Comparison of ENCODE assay signal across 17 cellular contexts in genomic region chr1:180243517-180244221, GRCh38. TPM values are rescaled to one million over a fixed set of nuclear protein-coding genes. Genes with fewer than 3 reads are reported as not detected.
"Had no signal": no experiment of that assay in that cellular context is flagged by ENCODE, and none has a peak within 500 bp of the region (broad histone marks: within the 10 kb centered on the region; RNA-seq: fewer than 3 reads in every experiment).

No MANE protein-coding gene starts in this region.

- DNase-seq: activated CD4-positive, alpha-beta T cell treated with anti-CD3 and anti-CD28 coated beads, Interleukin-2, amount 50 U/mL, for 4 hours; activated gamma-delta T cell treated with Interleukin-2 at 50 U/mL for 16 hours; activated naive CD8-positive, alpha-beta T cell treated with anti-CD3 and anti-CD28 coated beads, Interleukin-2, amount 10 ng/mL, durations not matched to agents 7 days and 5 days; activated T-cell treated with anti-CD3 and anti-CD28 coated beads, Interleukin-2, amount 50 U/mL, for 1 hour; anterior cingulate cortex; cerebellar nuclear complex; endodermal cell; hypothalamus; naive B cell had no signal

- ATAC-seq: activated CD4-positive, CD25-positive, alpha-beta regulatory T cell treated with anti-CD3 and anti-CD28 coated beads, Interleukin-2, amount 50 U/mL, for 24 hours; stimulated activated effector memory CD8-positive, alpha-beta T cell treated with anti-CD3 and anti-CD28 coated beads, Interleukin-12 subunit alpha, Interleukin-12 subunit beta, amount 100 ng/mL, for 72 hours had no signal

- H3K36me3 ChIP-seq: right atrium auricular region, tibial artery, vagina had no signal

- H3K4me1 ChIP-seq: right atrium auricular region, tibial artery, vagina had no signal

- H3K4me3 ChIP-seq: lung, right atrium auricular region, tibial artery, vagina had no signal

- H3K9me3 ChIP-seq: right atrium auricular region, tibial artery, vagina had no signal

- H3K27ac ChIP-seq: right atrium auricular region, tibial artery, vagina had no signal

- H3K27me3 ChIP-seq: vagina had no signal

RNA-seq across cellular contexts. Expression of gene LHX4, which starts 13.6 kb away (rescaled TPM):
- total RNA-seq: activated naive CD8-positive, alpha-beta T cell treated with anti-CD3 and anti-CD28 coated beads, Interleukin-2, amount 10 ng/mL, durations not matched to agents 7 days and 5 days; dermis microvascular lymphatic vessel endothelial cell; endodermal cell; posterior vena cava; right atrium auricular region had no signal
